ENCODE assay signal across 8 cellular contexts in genomic region chr21:39867198-39867650, GRCh38. TPM values are rescaled to one million over a fixed set of nuclear protein-coding genes. Genes with fewer than 3 reads are reported as not detected.
DNase-seq lines count a peak whose midpoint lies in the region; ATAC-seq and TF ChIP-seq lines count a peak whose summit lies in the region.

Gene PCP4, plus strand, starts transcription at chr21:39867438. Its CDS starts 64 bp downstream, at chr21:39867502.

- peak; percentile 34 to 72 (median 66) for TF ChIP-seq CTCF in esophagus squamous epithelium (IDR thresholded peaks at IDR 0.05)
- TF ChIP-seq CTCF in nephron progenitor cell (IDR thresholded peaks at IDR 0.05) = peak; percentile 88
- peak; percentile 80 for TF ChIP-seq CTCF in upper lobe of right lung (IDR thresholded peaks at IDR 0.05)

- H3K36me3 Mint-ChIP-seq in activated T-cell treated with anti-CD3 and anti-CD28 coated beads, Interleukin-2, amount 50 U/mL, for 4 hours (ENCODE audit: insufficient read depth) = no peaks in the 10 kb centered on the region
- no peaks in the 10 kb centered on the region for H3K36me3 Mint-ChIP-seq in nephron progenitor cell (ENCODE audit: low read depth)

- H3K4me1 Mint-ChIP-seq in activated T-cell treated with anti-CD3 and anti-CD28 coated beads, Interleukin-2, amount 50 U/mL, for 4 hours (ENCODE audit: low read depth) = no peaks in the 10 kb centered on the region
- H3K4me1 Mint-ChIP-seq in nephron progenitor cell = peaks cover 18% of the 10 kb centered on the region

- H3K27me3 Mint-ChIP-seq in activated T-cell treated with anti-CD3 and anti-CD28 coated beads, Interleukin-2, amount 50 U/mL, for 4 hours (ENCODE audit: low read depth) = no peaks in the 10 kb centered on the region
- H3K27me3 Mint-ChIP-seq in nephron progenitor cell (ENCODE audit: low read depth, poor library complexity) = peaks cover 24% of the 10 kb centered on the region

- intact Hi-C loops in esophagus squamous epithelium (cut with DNase I) = loop anchor here (5.0 kb wide), 1 partner anchor 250 kb away; no protein-coding TSS in a partner anchor
- intact Hi-C loops in upper lobe of right lung (cut with DNase I) = no loop called here

- H3K9me3 Mint-ChIP-seq in activated T-cell treated with anti-CD3 and anti-CD28 coated beads, Interleukin-2, amount 50 U/mL, for 4 hours = no peaks in the 10 kb centered on the region
- no peaks in the 10 kb centered on the region for H3K9me3 Mint-ChIP-seq in nephron progenitor cell

- WGBS in esophagus squamous epithelium, 2 donors = 6 to 15% methylated on average over 11 to 12 of the region's 14 CpGs

- H3K4me1 ChIP-seq in esophagus squamous epithelium = no peaks in the 10 kb centered on the region
- H3K4me1 ChIP-seq in upper lobe of right lung = no peaks in the 10 kb centered on the region

- peaks cover 0 to 13% (median 0%) of the 10 kb centered on the region in 4 donors for H3K27me3 ChIP-seq in esophagus squamous epithelium
- peaks cover 5% of the 10 kb centered on the region for H3K27me3 ChIP-seq in upper lobe of right lung

- DNase-seq in activated T-cell treated with anti-CD3 and anti-CD28 coated beads for 48 hours (ENCODE audit: low read depth) = peak; percentile 25
- no peak for DNase-seq in activated T-cell treated with anti-CD3 and anti-CD28 coated beads, Interleukin-2, amount 50 U/mL, for 4 hours
- DNase-seq in NCI-H1105 treated with DMSO at 0.1 percent for 48 hours (lab: John Stamatoyannopoulos, UW) = peak; percentile 94
- DNase-seq in UCSD-AML1 (lab: John Stamatoyannopoulos, UW; ENCODE audit: unreplicated experiment) = peak; percentile 30
- DNase-seq in esophagus squamous epithelium (lab: John Stamatoyannopoulos, UW) = no peak
- DNase-seq in nephron progenitor cell = peak; percentile 80
- DNase-seq in upper lobe of right lung = no peak

- H3K27ac ChIP-seq in esophagus squamous epithelium (peak within 1 kb of the TSS; percentile 30 to 78 (median 48)), upper lobe of right lung (no peak within 1 kb of the TSS)

- H3K36me3 ChIP-seq in esophagus squamous epithelium (no peaks in the 10 kb centered on the region), upper lobe of right lung (no peaks in the 10 kb centered on the region)

- H3K9me3 ChIP-seq in esophagus squamous epithelium (no peaks in the 10 kb centered on the region), upper lobe of right lung (no peaks in the 10 kb centered on the region)

- TF ChIP-seq POLR2A in esophagus squamous epithelium (IDR thresholded peaks at IDR 0.05) = no peak

- ATAC-seq in activated T-cell treated with anti-CD3 and anti-CD28 coated beads, Interleukin-2, amount 50 U/mL, for 4 hours = no peak
- ATAC-seq in upper lobe of right lung = peak; percentile 79
- ATAC-seq in GM18858 (IDR thresholded peaks at IDR 0.05; ENCODE audit: unreplicated experiment) = no peak

- H3K4me3 ChIP-seq in esophagus squamous epithelium (peak within 1 kb of the TSS in 3 of 4 donors; percentile 9 to 47 (median 32)), upper lobe of right lung (no peak within 1 kb of the TSS)

- H3K27ac Mint-ChIP-seq in nephron progenitor cell = no peak within 1 kb of the TSS

- H3K4me3 Mint-ChIP-seq in activated T-cell treated with anti-CD3 and anti-CD28 coated beads, Interleukin-2, amount 50 U/mL, for 4 hours = no peak within 1 kb of the TSS
- H3K4me3 Mint-ChIP-seq in nephron progenitor cell = peak within 1 kb of the TSS; percentile 55

RNA-seq across cellular contexts. Expression of gene PCP4, which starts in this region (rescaled TPM):
- total RNA-seq in activated T-cell treated with anti-CD3 and anti-CD28 coated beads, Interleukin-2, amount 50 U/mL, for 4 hours = not detected
- total RNA-seq in esophagus squamous epithelium (10 to 100 TPM in 3 of 4 donors, under 1 TPM in 1; 0.83 to 82.4 (median 12.7) TPM), upper lobe of right lung (1.0 TPM)

Comparison
In these comparisons a context has a peak if more than half of its experiments do, and no peak if none do; other contexts are left out.
1. DNase-seq: peak in activated T-cell treated with anti-CD3 and anti-CD28 coated beads for 48 hours (single experiment), NCI-H1105 treated with DMSO at 0.1 percent for 48 hours (single experiment), UCSD-AML1 (single experiment) and nephron progenitor cell (single experiment); none in activated T-cell treated with anti-CD3 and anti-CD28 coated beads, Interleukin-2, amount 50 U/mL, for 4 hours (single experiment), esophagus squamous epithelium (single experiment) and upper lobe of right lung (single experiment).
2. Peak in every context shown above with its lines, with median percentiles within 50 percentile points of each other: CTCF ChIP-seq.